ENCODE assay signal across 9 cellular contexts in the genomic region with DNA sequence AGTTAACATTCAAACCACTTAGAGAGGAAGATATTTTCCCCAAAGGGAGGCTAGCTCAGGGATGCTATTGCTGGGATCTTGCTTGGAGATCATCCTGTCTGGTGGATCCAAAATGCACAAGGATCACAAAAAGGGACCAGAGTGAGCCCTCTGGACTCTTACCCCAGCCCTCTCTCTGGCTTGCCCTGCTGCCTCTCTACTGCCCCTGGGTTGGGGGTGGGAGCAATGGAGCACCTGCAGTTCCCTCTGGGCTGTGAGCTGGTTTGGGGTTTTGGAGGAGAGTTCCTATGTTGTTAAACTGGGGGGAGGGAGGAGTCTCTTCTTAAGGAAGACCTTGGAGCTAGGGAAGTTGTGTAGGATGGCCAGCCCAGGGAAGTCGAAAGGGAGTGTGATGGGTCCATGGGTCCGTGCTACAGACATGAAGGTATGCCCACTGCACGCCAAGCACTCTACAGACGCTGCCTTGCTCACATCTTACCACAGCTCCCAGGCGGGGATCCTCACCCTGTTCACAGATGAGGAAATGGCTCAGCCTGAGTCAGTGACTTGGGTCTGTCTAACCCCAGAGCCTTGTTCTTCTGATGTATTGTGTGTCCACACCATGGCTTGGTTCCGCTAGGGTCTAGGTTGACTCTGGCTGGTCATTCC. TPM values are rescaled to one million over a fixed set of nuclear protein-coding genes. Genes with fewer than 3 reads are reported as not detected.
DNase-seq lines count a peak whose midpoint lies in the region; ATAC-seq, FAIRE-seq and TF ChIP-seq lines count a peak whose summit lies in the region.
"Had no signal": no experiment of that assay in that cellular context is flagged by ENCODE, and none has a peak within 500 bp of the region (broad histone marks: within the 10 kb centered on the region; RNA-seq: fewer than 3 reads in every experiment).

No MANE protein-coding gene starts in this region.

- no peak for FAIRE-seq in GM12891 (lab: Jason Lieb, UNC)

- no peak overlapping the region for H3K9ac ChIP-seq in mammary epithelial cell (ENCODE audit: insufficient read depth, low read length)

- intact Hi-C loops in activated CD4-positive, alpha-beta T cell treated with anti-CD3 and anti-CD28 coated beads for 36 hours (cut with DNase I, micrococcal nuclease) = loop anchor here (1.0 to 10.0 kb wide), 5 partner anchors 18 to 1490 kb away; no protein-coding TSS in a partner anchor
- intact Hi-C loops in mammary epithelial cell (cut with micrococcal nuclease) (loop anchor here (10.0 kb wide), 1 partner anchor 210 kb away; the partner anchor contains the start of gene LCLAT1), sciatic nerve (cut with DNase I) (no loop called here)

- H3K4me3 Mint-ChIP-seq in activated CD4-positive, alpha-beta T cell treated with anti-CD3 and anti-CD28 coated beads for 36 hours = peak overlapping the region; percentile 76

- H3K36me3 Mint-ChIP-seq in activated CD4-positive, alpha-beta T cell treated with anti-CD3 and anti-CD28 coated beads for 36 hours (ENCODE audit: low read depth) = peaks cover 66% of the 10 kb centered on the region

- H3K4me2 ChIP-seq in mammary epithelial cell (ENCODE audit: insufficient read depth, low read depth, low read length) = no peak overlapping the region

- H3K27ac ChIP-seq in AG04450 (ENCODE audit: low read depth, low read length) (peak overlapping the region; percentile 57), mammary epithelial cell (ENCODE audit: insufficient read depth, low read depth, low read length) (no peak overlapping the region)

- 90% methylated on average over 6 of the region's 6 CpGs for WGBS in mammary epithelial cell (ENCODE audit: low coverage, missing lambda C conversion rate)

- H3K9me3 Mint-ChIP-seq in activated CD4-positive, alpha-beta T cell treated with anti-CD3 and anti-CD28 coated beads for 36 hours (ENCODE audit: low read depth) = peaks cover 3% of the 10 kb centered on the region

- POLR2A ChIA-PET in AG04450 (lab: Yijun Ruan, JAX) = interaction anchor here (0.7 to 5.0 kb wide), 5 partner anchors 9 to 476 kb away, joined by 3 to 81 read pairs (median 7); no protein-coding TSS in a partner anchor
- POLR2A ChIA-PET in activated CD4-positive, alpha-beta T cell treated with anti-CD3 and anti-CD28 coated beads for 36 hours (lab: Charles Lee) = interaction anchor here (0.5 to 3.6 kb wide), 17 partner anchors 8 to 212 kb away, joined by 3 to 33 read pairs (median 4); partner anchors contain the start of gene LCLAT1

- H2AFZ ChIP-seq in mammary epithelial cell (ENCODE audit: low read depth, low read length) = no peak overlapping the region

- ATAC-seq in activated CD4-positive, alpha-beta T cell treated with anti-CD3 and anti-CD28 coated beads for 36 hours = peak; percentile 51
- no peak for ATAC-seq in sciatic nerve

- DNase-seq in AG04450 (ENCODE audit: low read depth, low spot score) (no peak), mammary epithelial cell (peak; percentile 41), sciatic nerve (ENCODE audit: low spot score) (peak; percentile 35), Kasumi-1 (lab: John Stamatoyannopoulos, UW) (no peak), GOT3 (lab: John Stamatoyannopoulos, UW) (no peak), NCI-H524 (lab: John Stamatoyannopoulos, UW) (no peak), GM12891 (ENCODE audit: insufficient read length, low spot score) (no peak)
- peak; percentile 84 for DNase-seq in activated CD4-positive, alpha-beta T cell treated with anti-CD3 and anti-CD28 coated beads for 36 hours
- DNase-seq: KG1 had no signal

- H3K4me3 ChIP-seq in AG04450 (ENCODE audit: low read depth, low read length) (peak overlapping the region; percentile 89), mammary epithelial cell (replicated peaks in 1 of 3; ENCODE audit: insufficient read depth in 1 of 3, low read depth in 2 of 3, low read length in 3 of 3) (no peak overlapping the region)

- H3K9me3 ChIP-seq in AG04450 (ENCODE audit: control insufficient read depth, insufficient read depth, low read length) (no peaks in the 10 kb centered on the region; the same call in 1 of the 2 replicates), mammary epithelial cell (replicated peaks; ENCODE audit: insufficient read depth, low read length) (no peaks in the 10 kb centered on the region)

- no peaks in the 10 kb centered on the region for H3K36me3 ChIP-seq in mammary epithelial cell (ENCODE audit: insufficient read depth, low read length)

- peak overlapping the region; percentile 93 for H3K27ac Mint-ChIP-seq in activated CD4-positive, alpha-beta T cell treated with anti-CD3 and anti-CD28 coated beads for 36 hours

- no peaks in the 10 kb centered on the region for H4K20me1 ChIP-seq in mammary epithelial cell (ENCODE audit: insufficient read depth, low read length)

- H3K4me1 ChIP-seq in mammary epithelial cell (ENCODE audit: insufficient read depth, low read length) = peaks cover 34% of the 10 kb centered on the region

- H3K4me1 Mint-ChIP-seq in activated CD4-positive, alpha-beta T cell treated with anti-CD3 and anti-CD28 coated beads for 36 hours = peaks cover 75% of the 10 kb centered on the region

- in situ Hi-C loops in mammary epithelial cell (cut with MboI; ENCODE audit: low sequenced_read_pairs in 2 of 2) = no loop called here

- H3K27me3 Mint-ChIP-seq in activated CD4-positive, alpha-beta T cell treated with anti-CD3 and anti-CD28 coated beads for 36 hours = peaks cover 2% of the 10 kb centered on the region

- H3K27me3 ChIP-seq in AG04450 (ENCODE audit: control insufficient read depth, insufficient read depth, low read length) = no peaks in the 10 kb centered on the region
- no peaks in the 10 kb centered on the region for H3K27me3 ChIP-seq in mammary epithelial cell (ENCODE audit: insufficient read depth, low read length)

- CTCF ChIA-PET in AG04450 (lab: Charles Lee) = interaction anchor here (2.2 to 2.6 kb wide), 2 partner anchors 70 to 476 kb away, joined by 18 to 20 read pairs; no protein-coding TSS in a partner anchor
- CTCF ChIA-PET in activated CD4-positive, alpha-beta T cell treated with anti-CD3 and anti-CD28 coated beads for 36 hours (lab: Charles Lee) = interaction anchor here (0.6 to 5.2 kb wide), 13 partner anchors 9 to 476 kb away, joined by 3 to 36 read pairs (median 4); partner anchors contain the start of gene LCLAT1
- CTCF ChIA-PET in mammary epithelial cell (lab: Charles Lee; ENCODE audit: low non-redundant PET) = no interaction called here

- BruUV-seq in mammary epithelial cell (replicated peaks; lab: Mats Ljungman, UMichigan) = no TSS peak

- dilution Hi-C loops in mammary epithelial cell (cut with HindIII; ENCODE audit: low sequenced_read_pairs) = no loop called here

- H3K79me2 ChIP-seq in mammary epithelial cell (ENCODE audit: insufficient read depth, low read length) = no peaks in the 10 kb centered on the region

- TF ChIP-seq CTCF in AG04450 (IDR thresholded peaks at IDR 0.05; ENCODE audit: low read depth, low read length) = no peak
- no peak for TF ChIP-seq CTCF in mammary epithelial cell (conservative IDR thresholded peaks at IDR 0.05 in 1 of 2, IDR thresholded peaks at IDR 0.05 in 1 of 2; ENCODE audit: extremely low read depth in 1 of 2, insufficient read depth in 1 of 2, low read depth in 1 of 2, low read length in 2 of 2)

- TF ChIP-seq POLR2A in GM12891 (IDR thresholded peaks at IDR 0.05; ENCODE audit: low read depth, low read length) = no peak

TF ChIP-seq in GM12891, 5 proteins besides CTCF, POLR2A, EP300 and RAD21:
- TF ChIP-seq TAF1 (IDR thresholded peaks at IDR 0.05; ENCODE audit: low read depth, low read length) = no peak
- TF ChIP-seq POU2F2 (IDR thresholded peaks at IDR 0.05; ENCODE audit: low read depth, low read length) = no peak

RNA-seq across cellular contexts. Expression of gene LBH, which starts 3.8 kb away (rescaled TPM):
- polyA plus RNA-seq in AG04450 (2011; rRNA removed) (381 and 463 TPM in 2 replicates), mammary epithelial cell (2.4 TPM)
- 582 and 710 TPM in 2 replicates for polyA minus RNA-seq in AG04450 (2011; rRNA and poly(A)+ RNA removed)
- total RNA-seq in activated CD4-positive, alpha-beta T cell treated with anti-CD3 and anti-CD28 coated beads for 36 hours = 100 to 1,000 TPM in 1 of 2 experiments, 10 to 100 TPM in 1; 89.6 to 108 TPM
- total RNA-seq in mammary epithelial cell (10 to 100 TPM in 1 of 2 donors, 1 to 10 TPM in 1; 1.2 to 56.5 TPM), sciatic nerve (19.8 TPM)
- polyA minus RNA-seq in mammary epithelial cell = 6.3 TPM
- 35.5 TPM for polyA plus RNA-seq in GM12891 (2012; ENCODE audit: low read depth, missing spikeins)

Comparison
In these comparisons a context has a peak if more than half of its experiments do, and no peak if none do; other contexts are left out.
1. DNase-seq: peak in activated CD4-positive, alpha-beta T cell treated with anti-CD3 and anti-CD28 coated beads for 36 hours (single experiment), mammary epithelial cell (single experiment) and sciatic nerve (single experiment); none in AG04450 (single experiment), Kasumi-1 (0 of 2), GOT3 (single experiment), NCI-H524 (0 of 2) and GM12891 (single experiment).